ENCODE assay signal across 8 cellular contexts in the genomic region with DNA sequence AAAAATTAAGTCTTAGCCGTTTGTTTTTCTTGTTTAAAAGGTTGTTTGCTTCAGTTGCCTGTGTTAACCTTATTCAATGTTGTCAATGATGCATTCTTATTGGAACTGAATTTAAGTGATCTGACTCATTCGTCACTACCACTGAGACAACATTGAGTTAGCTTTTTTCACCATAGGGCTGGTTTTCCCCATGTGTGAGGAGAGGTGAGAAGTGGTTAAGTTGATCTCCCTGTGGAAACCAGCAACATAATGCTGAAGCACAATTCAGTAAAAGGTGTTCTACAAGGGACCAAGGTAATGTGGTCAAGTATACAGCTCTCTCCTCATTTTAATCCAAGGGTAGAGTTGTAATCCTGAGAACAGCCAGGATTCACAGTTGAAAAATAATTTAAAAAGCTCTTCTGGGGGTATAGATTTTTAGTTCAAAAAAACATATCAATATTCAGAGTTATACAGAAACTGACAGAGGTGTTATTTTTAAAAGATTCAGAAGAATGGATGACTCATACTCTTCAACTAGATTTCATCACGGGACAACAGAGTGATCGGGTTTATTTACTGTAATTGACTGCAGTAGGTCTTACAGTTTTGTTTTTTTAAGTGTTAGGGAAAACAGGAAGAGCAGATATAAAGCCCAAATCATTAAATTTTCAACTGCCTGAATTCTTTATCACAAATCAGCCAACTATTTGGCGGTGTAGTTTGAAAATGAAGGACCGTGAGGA. TPM values are rescaled to one million over a fixed set of nuclear protein-coding genes. Genes with fewer than 3 reads are reported as not detected.
A peak's percentile ranks its signal among the peaks of the same experiment; 100 is the strongest.
DNase-seq lines count a peak whose midpoint lies in the region; ATAC-seq lines count a peak whose summit lies in the region.

No MANE protein-coding gene starts in this region.

- H3K4me1 Mint-ChIP-seq in activated CD4-positive, alpha-beta T cell treated with anti-CD3 and anti-CD28 coated beads, Interleukin-2, amount 10 ng/mL, durations not matched to agents 7 days and 5 days: peaks cover 27% of the 10 kb centered on the region
- H3K4me1 Mint-ChIP-seq in stimulated activated naive CD8-positive, alpha-beta T cell treated with anti-CD3 and anti-CD28 coated beads, Interleukin-15, Interleukin-2, amounts not matched to agents 100 ng/mL and 50 ng/mL, for 24 hours (ENCODE audit: low read depth): peaks cover 59% of the 10 kb centered on the region

- H3K4me3 Mint-ChIP-seq in activated CD4-positive, alpha-beta T cell treated with anti-CD3 and anti-CD28 coated beads, Interleukin-2, amount 10 ng/mL, durations not matched to agents 7 days and 5 days: no peak overlapping the region
- H3K4me3 Mint-ChIP-seq in stimulated activated naive CD8-positive, alpha-beta T cell treated with anti-CD3 and anti-CD28 coated beads, Interleukin-15, Interleukin-2, amounts not matched to agents 100 ng/mL and 50 ng/mL, for 24 hours: peak overlapping the region; percentile 47

- no peaks in the 10 kb centered on the region for H3K27me3 Mint-ChIP-seq in activated CD4-positive, alpha-beta T cell treated with anti-CD3 and anti-CD28 coated beads, Interleukin-2, amount 10 ng/mL, durations not matched to agents 7 days and 5 days
- H3K27me3 Mint-ChIP-seq in stimulated activated naive CD8-positive, alpha-beta T cell treated with anti-CD3 and anti-CD28 coated beads, Interleukin-15, Interleukin-2, amounts not matched to agents 100 ng/mL and 50 ng/mL, for 24 hours: no peaks in the 10 kb centered on the region

- CTCF ChIA-PET in activated CD4-positive, alpha-beta T cell treated with anti-CD3 and anti-CD28 coated beads, Interleukin-2, amount 10 ng/mL, durations not matched to agents 7 days and 5 days (lab: Charles Lee): interaction anchor here (0.6 to 2.1 kb wide), 10 partner anchors 9 to 1314 kb away, joined by 3 to 9 read pairs (median 3); no protein-coding TSS in a partner anchor

- peak overlapping the region; percentile 73 for H3K27ac Mint-ChIP-seq in activated CD4-positive, alpha-beta T cell treated with anti-CD3 and anti-CD28 coated beads, Interleukin-2, amount 10 ng/mL, durations not matched to agents 7 days and 5 days
- peak overlapping the region; percentile 92 for H3K27ac Mint-ChIP-seq in stimulated activated naive CD8-positive, alpha-beta T cell treated with anti-CD3 and anti-CD28 coated beads, Interleukin-15, Interleukin-2, amounts not matched to agents 100 ng/mL and 50 ng/mL, for 24 hours

- peaks cover 40% of the 10 kb centered on the region for H3K36me3 Mint-ChIP-seq in activated CD4-positive, alpha-beta T cell treated with anti-CD3 and anti-CD28 coated beads, Interleukin-2, amount 10 ng/mL, durations not matched to agents 7 days and 5 days (ENCODE audit: low read depth)
- H3K36me3 Mint-ChIP-seq in stimulated activated naive CD8-positive, alpha-beta T cell treated with anti-CD3 and anti-CD28 coated beads, Interleukin-15, Interleukin-2, amounts not matched to agents 100 ng/mL and 50 ng/mL, for 24 hours (ENCODE audit: low read depth): peaks cover 62% of the 10 kb centered on the region

- DNase-seq in activated CD4-positive, alpha-beta T cell treated with anti-CD3 and anti-CD28 coated beads, Interleukin-2, amount 10 ng/mL, durations not matched to agents 7 days and 5 days: no peak
- no peak for DNase-seq in activated CD4-positive, alpha-beta T cell treated with anti-CD3 and anti-CD28 coated beads, Interleukin-2, amount 50 U/mL, for 4 hours
- peak; percentile 54 for DNase-seq in RPMI7951 (ENCODE audit: low read depth)
- DNase-seq in fibroblast of gingiva (ENCODE audit: low read depth): peak; percentile 76
- DNase-seq in substantia nigra (lab: John Stamatoyannopoulos, UW): no peak
- no peak for DNase-seq in G401 (ENCODE audit: low spot score)

- no peak for ATAC-seq in HG02884 (IDR thresholded peaks at IDR 0.05; ENCODE audit: unreplicated experiment)

- POLR2A ChIA-PET in activated CD4-positive, alpha-beta T cell treated with anti-CD3 and anti-CD28 coated beads, Interleukin-2, amount 10 ng/mL, durations not matched to agents 7 days and 5 days (lab: Charles Lee): interaction anchor here (0.6 kb wide), 1 partner anchor 9 kb away, joined by 3 read pairs; no protein-coding TSS in a partner anchor

- no peaks in the 10 kb centered on the region for H3K9me3 Mint-ChIP-seq in activated CD4-positive, alpha-beta T cell treated with anti-CD3 and anti-CD28 coated beads, Interleukin-2, amount 10 ng/mL, durations not matched to agents 7 days and 5 days
- no peaks in the 10 kb centered on the region for H3K9me3 Mint-ChIP-seq in stimulated activated naive CD8-positive, alpha-beta T cell treated with anti-CD3 and anti-CD28 coated beads, Interleukin-15, Interleukin-2, amounts not matched to agents 100 ng/mL and 50 ng/mL, for 24 hours

- in situ Hi-C loops in G401 (cut with HindIII; ENCODE audit: low sequenced_read_pairs): no loop called here

- H3K27ac ChIP-seq in substantia nigra (ENCODE audit: low read depth, low read length, poor library complexity, severe bottlenecking): no peak overlapping the region

RNA-seq across cellular contexts. Expression of a gene that starts 12.6 kb away (rescaled TPM):
- total RNA-seq in activated CD4-positive, alpha-beta T cell treated with anti-CD3 and anti-CD28 coated beads, Interleukin-2, amount 10 ng/mL, durations not matched to agents 7 days and 5 days: 100 to 1,000 TPM; 102 to 104 TPM
- total RNA-seq in RPMI7951 (2014; rRNA removed; shearing (Covaris generic)): 71.9 and 76.7 TPM in 2 replicates
- total RNA-seq in G401 (2014; rRNA removed; shearing (Covaris generic)): 91.1 and 106 TPM in 2 replicates

RNA-seq across cellular contexts. Expression of a gene that starts 39.8 kb away (rescaled TPM):
- total RNA-seq in activated CD4-positive, alpha-beta T cell treated with anti-CD3 and anti-CD28 coated beads, Interleukin-2, amount 10 ng/mL, durations not matched to agents 7 days and 5 days: 100 to 1,000 TPM; 101 to 120 TPM
- 210 and 276 TPM in 2 replicates for total RNA-seq in RPMI7951 (2014; rRNA removed; shearing (Covaris generic))
- total RNA-seq in G401 (2014; rRNA removed; shearing (Covaris generic)): 263 and 352 TPM in 2 replicates

Comparison
In these comparisons a context has a peak if more than half of its experiments do, and no peak if none do; other contexts are left out.
1. DNase-seq: peak in RPMI7951 (single experiment) and fibroblast of gingiva (single experiment); none in activated CD4-positive, alpha-beta T cell treated with anti-CD3 and anti-CD28 coated beads, Interleukin-2, amount 10 ng/mL, durations not matched to agents 7 days and 5 days (single experiment), activated CD4-positive, alpha-beta T cell treated with anti-CD3 and anti-CD28 coated beads, Interleukin-2, amount 50 U/mL, for 4 hours (0 of 2), substantia nigra (0 of 49) and G401 (single experiment).